ENCODE assay signal across 8 cellular contexts in genomic region chr14:24368215-24368561, GRCh38. TPM values are rescaled to one million over a fixed set of nuclear protein-coding genes. Genes with fewer than 3 reads are reported as not detected.
DNase-seq lines count a peak whose midpoint lies in the region; ATAC-seq and TF ChIP-seq lines count a peak whose summit lies in the region.

No MANE protein-coding gene starts in this region.

- no peaks in the 10 kb centered on the region for H3K36me3 ChIP-seq in body of pancreas (replicated peaks in 1 of 2; ENCODE audit: insufficient read depth in 1 of 2, low read depth in 2 of 2)
- H3K36me3 ChIP-seq in lung (ENCODE audit: control insufficient read depth in 2 of 2, insufficient read depth in 2 of 2, low read length in 2 of 2), result no peaks in the 10 kb centered on the region
- H3K36me3 ChIP-seq in tibial artery, result peaks cover 0 to 14% (median 14%) of the 10 kb centered on the region in 3 donors

- peaks cover 60% of the 10 kb centered on the region for H3K27me3 Mint-ChIP-seq in activated CD4-positive, alpha-beta T cell treated with anti-CD3 and anti-CD28 coated beads, Interleukin-2, amount 10 ng/mL, durations not matched to agents 24 days and 14 days

- H3K4me3 Mint-ChIP-seq in activated CD4-positive, alpha-beta T cell treated with anti-CD3 and anti-CD28 coated beads, Interleukin-2, amount 10 ng/mL, durations not matched to agents 24 days and 14 days, result peak overlapping the region; percentile 47

- no peak for TF ChIP-seq POLR2A in body of pancreas (IDR thresholded peaks at IDR 0.05)

- H3K36me3 Mint-ChIP-seq in activated CD4-positive, alpha-beta T cell treated with anti-CD3 and anti-CD28 coated beads, Interleukin-2, amount 10 ng/mL, durations not matched to agents 24 days and 14 days (ENCODE audit: low read depth), result no peaks in the 10 kb centered on the region

- H3K4me3 ChIP-seq in body of pancreas (peak overlapping the region in 1 of 2 donors; percentile 11), lung (peak overlapping the region; percentile 15), tibial artery (peak overlapping the region; percentile 74 to 84)

- H3K9me3 ChIP-seq in body of pancreas (no peaks in the 10 kb centered on the region), lung (ENCODE audit: control insufficient read depth in 2 of 2, insufficient read depth in 1 of 2, low read length in 1 of 2) (no peaks in the 10 kb centered on the region), tibial artery (no peaks in the 10 kb centered on the region)

- TF ChIP-seq CTCF in body of pancreas (IDR thresholded peaks at IDR 0.05), result no peak
- TF ChIP-seq CTCF in lung (IDR thresholded peaks at IDR 0.05; ENCODE audit: control extremely low read depth, extremely low read depth), result no peak
- TF ChIP-seq CTCF in tibial artery (IDR thresholded peaks at IDR 0.05), result no peak

- H3K27me3 ChIP-seq in body of pancreas, result no peaks in the 10 kb centered on the region
- H3K27me3 ChIP-seq in lung (ENCODE audit: control insufficient read depth, insufficient read depth), result no peaks in the 10 kb centered on the region
- no peaks in the 10 kb centered on the region for H3K27me3 ChIP-seq in tibial artery

- H3K4me1 ChIP-seq in body of pancreas, result peaks cover 28% of the 10 kb centered on the region
- H3K4me1 ChIP-seq in lung (ENCODE audit: control insufficient read depth in 2 of 2, insufficient read depth in 2 of 2, low read length in 2 of 2), result peaks cover 0 to 6% of the 10 kb centered on the region in 2 donors
- H3K4me1 ChIP-seq in tibial artery, result peaks cover 0 to 43% (median 27%) of the 10 kb centered on the region in 4 donors

- 9 to 11% methylated on average over 10 to 14 of the region's 15 CpGs for WGBS in body of pancreas, 2 donors
- 1 to 2% methylated on average over 12 to 15 of the region's 15 CpGs for WGBS in lung, 2 donors

- intact Hi-C loops in activated CD4-positive, alpha-beta T cell treated with anti-CD3 and anti-CD28 coated beads, Interleukin-2, amount 10 ng/mL, durations not matched to agents 24 days and 14 days (cut with micrococcal nuclease), result no loop called here
- intact Hi-C loops in body of pancreas (cut with DNase I), result no loop called here
- intact Hi-C loops in tibial artery (cut with DNase I; ENCODE audit: low total_unique reads), result no loop called here

- H3K27ac ChIP-seq in body of pancreas, result peak overlapping the region; percentile 60 to 90 (median 70)
- peak overlapping the region; percentile 37 to 54 for H3K27ac ChIP-seq in lung (ENCODE audit: low read depth in 1 of 2, low read length in 1 of 2)
- peak overlapping the region; percentile 97 to 98 for H3K27ac ChIP-seq in tibial artery

- no peak for DNase-seq in activated CD4-positive, alpha-beta T cell treated with anti-CD3 and anti-CD28 coated beads, Interleukin-2, amount 10 ng/mL, durations not matched to agents 24 days and 14 days
- no peak for DNase-seq in activated CD4-positive, alpha-beta T cell treated with anti-CD3 and anti-CD28 coated beads for 1 hour
- DNase-seq in body of pancreas, result peak in 1 of 4 donors; percentile 28
- no peak for DNase-seq in lung (ENCODE audit: low spot score)
- DNase-seq in tibial artery, result no peak
- no peak for DNase-seq in T-helper 1 cell

- H3K27ac Mint-ChIP-seq in activated CD4-positive, alpha-beta T cell treated with anti-CD3 and anti-CD28 coated beads, Interleukin-2, amount 10 ng/mL, durations not matched to agents 24 days and 14 days, result no peak overlapping the region

- H3K9me3 Mint-ChIP-seq in activated CD4-positive, alpha-beta T cell treated with anti-CD3 and anti-CD28 coated beads, Interleukin-2, amount 10 ng/mL, durations not matched to agents 24 days and 14 days, result no peaks in the 10 kb centered on the region

- H3K4me1 Mint-ChIP-seq in activated CD4-positive, alpha-beta T cell treated with anti-CD3 and anti-CD28 coated beads, Interleukin-2, amount 10 ng/mL, durations not matched to agents 24 days and 14 days, result peaks cover 18% of the 10 kb centered on the region

- ATAC-seq in body of pancreas (no peak), lung (ENCODE audit: insufficient read depth, low FRiP score) (no peak), esophagus mucosa (no peak), HG03342 (IDR thresholded peaks at IDR 0.05; ENCODE audit: unreplicated experiment) (no peak)

RNA-seq across cellular contexts. Expression of gene NFATC4, which starts 0.2 kb away (rescaled TPM):
- not detected in 2 replicates for total RNA-seq in activated CD4-positive, alpha-beta T cell treated with anti-CD3 and anti-CD28 coated beads, Interleukin-2, amount 10 ng/mL, durations not matched to agents 24 days and 14 days
- 10 to 100 TPM; 11.9 to 19.8 TPM for total RNA-seq in body of pancreas
- 10 to 100 TPM; 38.2 to 38.6 TPM for total RNA-seq in lung
- 10 to 100 TPM; 13.9 to 71.4 TPM for polyA plus RNA-seq in lung
- 3.4 TPM for total RNA-seq in esophagus mucosa

RNA-seq across cellular contexts. Expression of gene RIPK3, which starts 28.4 kb away (rescaled TPM):
- total RNA-seq in activated CD4-positive, alpha-beta T cell treated with anti-CD3 and anti-CD28 coated beads, Interleukin-2, amount 10 ng/mL, durations not matched to agents 24 days and 14 days, result 12.0 and 13.9 TPM in 2 replicates
- total RNA-seq in body of pancreas, result 1 to 10 TPM; 6.0 to 9.9 TPM
- 10 to 100 TPM in 1 of 2 donors, 1 to 10 TPM in 1; 6.4 to 26.0 TPM for total RNA-seq in lung
- polyA plus RNA-seq in lung, result 10 to 100 TPM; 13.0 to 23.4 TPM
- total RNA-seq in esophagus mucosa, result 10.5 TPM

RNA-seq across cellular contexts. Expression of gene NYNRIN, which starts 30.6 kb away (rescaled TPM):
- total RNA-seq in activated CD4-positive, alpha-beta T cell treated with anti-CD3 and anti-CD28 coated beads, Interleukin-2, amount 10 ng/mL, durations not matched to agents 24 days and 14 days, result not detected in 2 replicates
- total RNA-seq in body of pancreas, result 1 to 10 TPM; 7.3 to 7.5 TPM
- total RNA-seq in lung, result 10 to 100 TPM; 16.1 to 49.8 TPM
- polyA plus RNA-seq in lung, result 1 to 10 TPM; 2.9 to 4.2 TPM
- 6.1 TPM for total RNA-seq in esophagus mucosa

RNA-seq across cellular contexts. Expression of gene ADCY4, which starts 33.3 kb away (rescaled TPM):
- 1.6 and 2.8 TPM in 2 replicates for total RNA-seq in activated CD4-positive, alpha-beta T cell treated with anti-CD3 and anti-CD28 coated beads, Interleukin-2, amount 10 ng/mL, durations not matched to agents 24 days and 14 days
- 10 to 100 TPM; 10.6 to 14.8 TPM for total RNA-seq in body of pancreas
- total RNA-seq in lung, result 10 to 100 TPM; 35.7 to 36.3 TPM
- polyA plus RNA-seq in lung, result 10 to 100 TPM; 22.6 to 42.8 TPM
- total RNA-seq in esophagus mucosa, result 4.5 TPM

RNA-seq across cellular contexts. Expression of gene LTB4R, which starts 56.9 kb away (rescaled TPM):
- total RNA-seq in activated CD4-positive, alpha-beta T cell treated with anti-CD3 and anti-CD28 coated beads, Interleukin-2, amount 10 ng/mL, durations not matched to agents 24 days and 14 days, result 12.2 and 14.2 TPM in 2 replicates
- 1 to 10 TPM; 3.6 to 9.1 TPM for total RNA-seq in body of pancreas
- total RNA-seq in lung, result 10 to 100 TPM in 1 of 2 donors, 1 to 10 TPM in 1; 4.4 to 14.8 TPM
- 10 to 100 TPM in 1 of 2 donors, 1 to 10 TPM in 1; 7.3 to 47.0 TPM for polyA plus RNA-seq in lung
- total RNA-seq in esophagus mucosa, result 94.9 TPM

Comparison
In these comparisons a context has a peak if more than half of its experiments do, and no peak if none do; other contexts are left out.
1. H3K27ac ChIP-seq: peak in every context shown above with its lines; median percentile 98 in tibial artery; 70 in body of pancreas; 46 in lung.